Comparison of ENCODE assay signal across 8 cellular contexts in genomic region chr6:160102956-160103824, GRCh38. TPM values are rescaled to one million over a fixed set of nuclear protein-coding genes. Genes with fewer than 3 reads are reported as not detected.
DNase-seq lines count a peak whose midpoint lies in the region; ATAC-seq and TF ChIP-seq lines count a peak whose summit lies in the region.

No MANE protein-coding gene starts in this region.

- no peaks in the 10 kb centered on the region for H3K4me1 ChIP-seq in CD4-positive, alpha-beta memory T cell (ENCODE audit: insufficient read depth, low read length)
- H3K4me1 ChIP-seq in spleen: peaks cover 0 to 29% (median 9%) of the 10 kb centered on the region in 6 donors
- peaks cover 8 to 24% (median 15%) of the 10 kb centered on the region in 4 donors for H3K4me1 ChIP-seq in upper lobe of left lung

- peaks cover 0 to 1% (median 0%) of the 10 kb centered on the region in 8 donors for H3K9me3 Mint-ChIP-seq in CD4-positive, alpha-beta memory T cell

- H3K36me3 ChIP-seq in CD4-positive, alpha-beta memory T cell (ENCODE audit: insufficient read depth, low read length): peaks cover 36% of the 10 kb centered on the region
- H3K36me3 ChIP-seq in spleen (peaks cover 0 to 100% (median 67%) of the 10 kb centered on the region in 6 donors), upper lobe of left lung (peaks cover 22 to 74% (median 51%) of the 10 kb centered on the region in 4 donors)

- intact Hi-C loops in CD4-positive, alpha-beta memory T cell (cut with micrococcal nuclease): loop anchor here (5.0 kb wide), 1 partner anchor 411 kb away; the partner anchor contains the start of gene SOD2
- intact Hi-C loops in spleen (cut with DNase I; ENCODE audit: low total_unique reads): no loop called here

- no peak for TF ChIP-seq POLR2A in spleen (IDR thresholded peaks at IDR 0.05)
- TF ChIP-seq POLR2A in upper lobe of left lung (IDR thresholded peaks at IDR 0.05): no peak

- TF ChIP-seq CTCF in GM20000 (IDR thresholded peaks at IDR 0.05; ENCODE audit: extremely low read depth, missing control alignments): peak; percentile 40
- TF ChIP-seq CTCF in spleen (IDR thresholded peaks at IDR 0.05 in 8 of 11, conservative IDR thresholded peaks at IDR 0.05 in 3 of 11): peak in 5 of 11 experiments; percentile 19 to 43 (median 37)
- TF ChIP-seq CTCF in upper lobe of left lung (IDR thresholded peaks at IDR 0.05): no peak

- H3K27ac Mint-ChIP-seq in CD4-positive, alpha-beta memory T cell: peak overlapping the region in 2 of 7 donors; percentile 35 to 43

- CTCF ChIA-PET in CD4-positive, alpha-beta memory T cell (lab: Charles Lee; ENCODE audit: partially characterized antibody): no interaction called here

- ATAC-seq in esophagus mucosa (peak; percentile 24), upper lobe of left lung (ENCODE audit: low FRiP score in 2 of 2) (no peak)

- H3K4me1 Mint-ChIP-seq in CD4-positive, alpha-beta memory T cell: peaks cover 4 to 21% (median 13%) of the 10 kb centered on the region in 4 donors

- no peaks in the 10 kb centered on the region for H3K27me3 Mint-ChIP-seq in CD4-positive, alpha-beta memory T cell

- TF ChIP-seq EP300 in upper lobe of left lung (IDR thresholded peaks at IDR 0.05): no peak

- H3K4me3 ChIP-seq in CD4-positive, alpha-beta memory T cell (ENCODE audit: low read length in 2 of 2): no peak overlapping the region
- H3K4me3 ChIP-seq in spleen (no peak overlapping the region), upper lobe of left lung (no peak overlapping the region)

- POLR2A ChIA-PET in CD4-positive, alpha-beta memory T cell (lab: Charles Lee; ENCODE audit: partially characterized antibody): no interaction called here

- no peak overlapping the region for H3K4me3 Mint-ChIP-seq in CD4-positive, alpha-beta memory T cell

- H3K27ac ChIP-seq in CD4-positive, alpha-beta memory T cell (ENCODE audit: low read depth, low read length): no peak overlapping the region
- H3K27ac ChIP-seq in spleen (no peak overlapping the region), upper lobe of left lung (no peak overlapping the region)

- no peaks in the 10 kb centered on the region for H3K27me3 ChIP-seq in CD4-positive, alpha-beta memory T cell (ENCODE audit: insufficient read depth, low read length)
- H3K27me3 ChIP-seq in spleen (replicated peaks in 1 of 7): no peaks in the 10 kb centered on the region
- no peaks in the 10 kb centered on the region for H3K27me3 ChIP-seq in upper lobe of left lung

- DNase-seq in CD4-positive, alpha-beta memory T cell: peak in 3 of 5 donors; percentile 7 to 17 (median 8)
- DNase-seq in GM20000 (ENCODE audit: low spot score): peak; percentile 53
- DNase-seq in RPMI7951 (ENCODE audit: low read depth): peak; percentile 21
- peak; percentile 58 for DNase-seq in spleen
- no peak for DNase-seq in ureter (ENCODE audit: low spot score)
- no peak for DNase-seq in upper lobe of left lung
- no peak for DNase-seq in activated CD8-positive, alpha-beta memory T cell treated with anti-CD3 and anti-CD28 coated beads, Interleukin-2, amount 50 U/mL, for 4 hours

- 83 to 93% (median 88%) methylated on average over 14 of the region's 14 CpGs for WGBS in spleen, 5 donors
- 88 to 91% methylated on average over 14 of the region's 14 CpGs for WGBS in upper lobe of left lung, 2 donors

- H3K36me3 Mint-ChIP-seq in CD4-positive, alpha-beta memory T cell: peaks cover 63 to 68% of the 10 kb centered on the region in 2 donors

- H3K9me3 ChIP-seq in CD4-positive, alpha-beta memory T cell (ENCODE audit: control insufficient read depth in 1 of 2, low read length in 2 of 2): no peaks in the 10 kb centered on the region
- no peaks in the 10 kb centered on the region for H3K9me3 ChIP-seq in spleen
- no peaks in the 10 kb centered on the region for H3K9me3 ChIP-seq in upper lobe of left lung

RNA-seq across cellular contexts. Expression of gene SLC22A1, which starts 18.4 kb away (rescaled TPM):
- under 1 TPM; 0.93 to 1.00 TPM for total RNA-seq in CD4-positive, alpha-beta memory T cell
- polyA plus RNA-seq in CD4-positive, alpha-beta memory T cell: under 1 TPM in 1 of 2 donors, not detected in 1; 0.11 TPM
- total RNA-seq in RPMI7951 (2014; rRNA removed; shearing (Covaris generic)): 0.36 and 1.3 TPM in 2 replicates
- total RNA-seq in esophagus mucosa (0.44 TPM), spleen (1 to 10 TPM; 2.4 to 6.1 (median 4.6) TPM), ureter (1.2 TPM), upper lobe of left lung (1 to 10 TPM in 5 of 6 donors, under 1 TPM in 1; 0.67 to 4.2 (median 2.0) TPM)
- polyA plus RNA-seq in spleen: 1 to 10 TPM in 2 of 3 donors, under 1 TPM in 1; 0.23 to 2.8 (median 1.3) TPM

Comparison
In these comparisons a context has a peak if more than half of its experiments do, and no peak if none do; other contexts are left out.
1. DNase-seq: peak in CD4-positive, alpha-beta memory T cell (3 of 5), GM20000 (single experiment), RPMI7951 (single experiment) and spleen (single experiment); none in ureter (single experiment), upper lobe of left lung (0 of 2) and activated CD8-positive, alpha-beta memory T cell treated with anti-CD3 and anti-CD28 coated beads, Interleukin-2, amount 50 U/mL, for 4 hours (single experiment).